In the genomic region with DNA sequence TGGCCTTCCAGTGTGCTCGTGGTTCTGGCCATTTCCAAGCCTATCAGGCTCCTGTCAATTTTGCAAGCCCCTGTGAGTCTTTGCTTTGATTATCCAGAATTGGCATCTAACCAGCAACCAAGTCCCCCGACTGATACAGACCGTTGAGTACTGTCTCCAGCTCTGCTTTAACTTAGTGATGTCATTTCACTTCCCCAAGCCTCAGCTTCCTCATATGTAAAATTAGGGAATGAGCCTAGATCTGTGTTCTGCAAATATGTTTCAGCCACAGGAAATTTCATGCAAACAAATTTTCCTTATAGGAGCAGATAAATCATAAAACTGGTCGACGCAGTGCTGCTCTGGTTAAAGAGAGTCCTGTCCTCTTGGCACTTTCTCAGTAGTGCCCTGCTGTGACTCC, we compare ENCODE assay signal across 27 cellular contexts.
"Had no signal": no experiment of that assay in that cellular context is flagged by ENCODE, and none has a peak within 500 bp of the region (broad histone marks: within the 10 kb centered on the region; RNA-seq: fewer than 3 reads in every experiment).

No MANE protein-coding gene starts in this region.

- H3K36me3 Mint-ChIP-seq: mesothelial cell of epicardium had no signal

- H3K27me3 ChIP-seq: brain microvascular endothelial cell, foreskin keratinocyte, hepatocyte, spleen had no signal

- H3K79me2 ChIP-seq: hepatocyte had no signal

- H3K27ac Mint-ChIP-seq: endodermal cell, mesothelial cell of epicardium, nephron had no signal

- H3K9me3 Mint-ChIP-seq: mesothelial cell of epicardium, nephron had no signal

- H3K4me3 ChIP-seq: hepatocyte, lung, spleen had no signal

- H3K9me3 ChIP-seq: spleen had no signal

- DNase-seq: activated CD4-positive, alpha-beta T cell treated with anti-CD3 and anti-CD28 coated beads, Interleukin-2, amount 50 U/mL, for 1 hour; activated CD8-positive, alpha-beta memory T cell treated with anti-CD3 and anti-CD28 coated beads for 24 hours; activated CD8-positive, alpha-beta memory T cell treated with anti-CD3 and anti-CD28 coated beads, Interleukin-2, amount 50 U/mL, for 48 hours; activated effector memory CD4-positive, alpha-beta T cell treated with anti-CD3 and anti-CD28 coated beads, Interleukin-2, amount 50 U/mL, for 16 hours; activated naive CD4-positive, alpha-beta T cell treated with anti-CD3 and anti-CD28 coated beads, Interleukin-2, amount 50 U/mL, for 16 hours; activated T-cell treated with anti-CD3 and anti-CD28 coated beads, Interleukin-2, amount 50 U/mL, for 48 hours; aorta; brain microvascular endothelial cell; central memory CD4-positive, alpha-beta T cell; endodermal cell; foreskin keratinocyte; left cardiac atrium; nucleus accumbens; posterior cingulate gyrus; retina; spleen; stimulated activated CD4-positive, alpha-beta T cell treated with anti-CD3 and anti-CD28 coated beads, Interleukin-4, amount 100 ng/mL, for 4 hours; stimulated activated naive CD4-positive, alpha-beta T cell; T1000 had no signal

- H3K4me3 Mint-ChIP-seq: endodermal cell, mesothelial cell of epicardium, nephron had no signal

- FAIRE-seq: colon, islet of Langerhans had no signal

- H3K4me1 Mint-ChIP-seq: endodermal cell had no signal

- H2AFZ ChIP-seq: hepatocyte had no signal

- H3K36me3 ChIP-seq: brain microvascular endothelial cell, spleen had no signal

- H3K4me2 ChIP-seq: hepatocyte had no signal

- ATAC-seq: activated CD4-positive, CD25-positive, alpha-beta regulatory T cell treated with anti-CD3 and anti-CD28 coated beads, Interleukin-2, amount 50 U/mL, for 24 hours; foreskin keratinocyte had no signal

- H3K27ac ChIP-seq: brain microvascular endothelial cell, epithelial cell of prostate, foreskin keratinocyte, hepatocyte, spleen had no signal
